In the genomic region with DNA sequence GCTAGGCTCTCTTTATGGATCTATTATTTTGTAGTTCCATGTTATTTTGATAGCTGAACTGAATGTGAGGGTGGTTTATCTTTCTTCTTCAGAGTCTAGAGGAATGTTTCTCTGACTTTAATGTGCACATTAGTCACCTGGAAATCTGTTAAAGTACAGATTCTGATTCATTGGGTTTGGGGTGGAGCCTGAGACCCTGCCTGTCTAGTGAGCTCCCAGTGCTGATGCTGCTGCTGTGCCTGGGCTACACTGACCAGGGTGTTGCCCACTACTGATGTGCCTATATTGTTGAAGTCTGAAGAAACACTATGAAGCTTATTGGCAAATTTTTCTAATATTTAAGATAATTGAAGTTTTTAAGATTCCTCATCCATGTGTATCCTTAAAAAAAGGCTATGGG, we compare ENCODE assay signal across 1 cellular context.
A peak's percentile ranks its signal among the peaks of the same experiment; 100 is the strongest.
TF ChIP-seq lines count a peak whose summit lies in the region.

No MANE protein-coding gene starts in this region.

TF ChIP-seq in K562, 482 proteins besides CTCF, POLR2A, EP300 and RAD21 (continued from another document):
- no peak for TF ChIP-seq ADNP (tag; IDR thresholded peaks at IDR 0.05)
- peak; percentile 25 to 33; a peak in 1 of 4 replicates for TF ChIP-seq KDM1A (IDR thresholded peaks at IDR 0.05)
- no peak for TF ChIP-seq ZNF584 (CRISPR knock-in tag; IDR thresholded peaks at IDR 0.05; ENCODE audit: low read depth)
